Comparison of ENCODE assay signal across 22 cellular contexts in the genomic region with DNA sequence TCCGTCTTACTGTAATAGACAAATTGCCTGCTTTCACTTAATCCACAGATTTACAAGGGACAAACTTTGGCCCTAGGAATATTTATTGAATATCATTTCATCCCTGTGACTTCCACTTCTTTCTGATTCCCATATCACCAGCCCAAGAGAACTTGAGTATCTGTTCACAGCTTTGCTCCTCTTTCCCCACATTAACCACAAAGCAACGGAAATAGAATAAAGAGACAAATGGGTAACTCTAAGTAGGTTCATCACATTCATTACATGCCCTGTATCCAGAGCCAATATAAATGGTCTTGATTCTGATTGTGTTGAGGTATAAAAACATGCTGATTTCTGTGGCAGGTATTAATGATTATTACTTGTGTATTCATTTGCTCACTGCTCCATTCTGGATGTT. TPM values are rescaled to one million over a fixed set of nuclear protein-coding genes. Genes with fewer than 3 reads are reported as not detected.
"Had no signal": no experiment of that assay in that cellular context is flagged by ENCODE, and none has a peak within 500 bp of the region (broad histone marks: within the 10 kb centered on the region; RNA-seq: fewer than 3 reads in every experiment).

No MANE protein-coding gene starts in this region.

- DNase-seq: activated CD4-positive, alpha-beta memory T cell treated with anti-CD3 and anti-CD28 coated beads for 36 hours; activated CD4-positive, CD25-positive, alpha-beta regulatory T cell treated with anti-CD3 and anti-CD28 coated beads, Interleukin-2, amount 50 U/mL, for 72 hours; activated naive CD8-positive, alpha-beta T cell treated with anti-CD3 and anti-CD28 coated beads, Interleukin-2, amount 10 ng/mL, durations not matched to agents 7 days and 5 days; activated T-cell treated with anti-CD3 and anti-CD28 coated beads, Interleukin-2, amount 50 U/mL, for 48 hours; anterior cingulate cortex; effector CD4-positive, alpha-beta T cell; hippocampal formation; naive thymus-derived CD8-positive, alpha-beta T cell; posterior cingulate gyrus; right lobe of liver; stimulated activated CD4-positive, alpha-beta T cell treated with anti-CD3 and anti-CD28 coated beads, Interleukin-2, amount 100 ng/mL, for 24 hours; stimulated activated naive CD4-positive, alpha-beta T cell had no signal

- H3K27ac ChIP-seq: cardiac muscle cell, neutrophil, right lobe of liver, suprapubic skin had no signal

- H3K36me3 ChIP-seq: neutrophil, right lobe of liver, suprapubic skin had no signal

- H3K4me3 ChIP-seq: cardiac muscle cell, right lobe of liver, suprapubic skin had no signal

- H3K27me3 ChIP-seq: cardiac muscle cell, neutrophil, right lobe of liver, suprapubic skin had no signal

- ATAC-seq: naive thymus-derived CD8-positive, alpha-beta T cell; right lobe of liver had no signal

- H3K9me3 ChIP-seq: neutrophil, right lobe of liver, suprapubic skin had no signal

- FAIRE-seq: colon, endothelial cell of umbilical vein had no signal

RNA-seq across cellular contexts. Expression of gene TMEM252, which starts 41.9 kb away (rescaled TPM):
- total RNA-seq: activated CD4-positive, alpha-beta memory T cell treated with anti-CD3 and anti-CD28 coated beads for 36 hours; activated naive CD8-positive, alpha-beta T cell treated with anti-CD3 and anti-CD28 coated beads, Interleukin-2, amount 10 ng/mL, durations not matched to agents 7 days and 5 days; cardiac muscle cell; endothelial cell of umbilical vein; kidney epithelial cell; lower leg skin; mesothelial cell of epicardium; naive thymus-derived CD8-positive, alpha-beta T cell; suprapubic skin; T-helper 2 cell treated with Interferon-gamma antibody and Interleukin-4, amounts not matched to agents 100 ng/mL and 5 ng/mL, for 36 hours; urinary bladder had no signal
- polyA plus RNA-seq: endothelial cell of umbilical vein; naive thymus-derived CD8-positive, alpha-beta T cell had no signal
